In the genomic region with DNA sequence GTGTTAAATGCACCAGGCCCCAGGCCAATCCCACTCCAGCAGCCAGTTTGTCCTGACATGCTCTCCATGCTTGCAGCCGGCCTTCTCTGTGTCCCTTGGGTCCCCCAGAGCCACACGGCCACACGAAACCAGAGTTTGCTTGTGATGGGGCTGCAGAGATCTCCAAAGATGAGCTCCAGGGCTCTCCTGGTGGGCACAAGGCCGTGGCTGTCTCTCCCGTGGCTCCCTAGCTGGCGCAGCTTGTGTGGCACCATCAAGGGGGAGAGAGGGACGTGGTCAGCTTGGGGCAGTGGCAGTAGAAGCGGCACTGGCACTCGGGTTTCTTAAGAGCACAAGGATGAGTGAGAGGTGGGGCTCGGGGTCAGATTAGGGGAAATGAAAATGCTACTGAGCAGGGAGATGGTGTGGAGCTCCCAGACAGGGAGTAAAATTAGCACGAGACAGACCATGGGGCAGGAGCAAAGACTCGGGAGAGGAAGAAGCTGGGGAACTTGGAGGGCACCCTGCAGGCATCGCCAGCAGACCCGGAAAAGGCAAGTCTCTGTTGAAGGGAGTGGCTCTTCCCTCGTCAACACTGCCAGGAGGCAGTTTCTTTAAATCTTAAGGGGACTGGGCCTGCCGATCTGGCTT, we compare ENCODE assay signal across 14 cellular contexts.
"Had no signal": no experiment of that assay in that cellular context is flagged by ENCODE, and none has a peak within 500 bp of the region (broad histone marks: within the 10 kb centered on the region; RNA-seq: fewer than 3 reads in every experiment).

No MANE protein-coding gene starts in this region.

- H3K27me3 ChIP-seq: body of pancreas, colonic mucosa, heart left ventricle, suprapubic skin had no signal

- ATAC-seq: activated T-cell treated with anti-CD3 and anti-CD28 coated beads, Interleukin-2, amount 50 U/mL, for 4 hours; body of pancreas; stimulated activated naive CD8-positive, alpha-beta T cell treated with anti-CD3 and anti-CD28 coated beads, Interleukin-15, Interleukin-2, amounts not matched to agents 100 U/mL and 50 U/mL, for 24 hours had no signal

- DNase-seq: activated CD4-positive, alpha-beta T cell treated with anti-CD3 and anti-CD28 coated beads, Interleukin-2, amount 10 ng/mL, durations not matched to agents 7 days and 5 days; activated CD8-positive, alpha-beta memory T cell treated with anti-CD3 and anti-CD28 coated beads, Interleukin-2, amount 50 U/mL, for 4 hours; activated naive CD4-positive, alpha-beta T cell treated with anti-CD3 and anti-CD28 coated beads for 36 hours; activated T-cell treated with anti-CD3 and anti-CD28 coated beads, Interleukin-2, amount 50 U/mL, for 4 hours; central memory CD4-positive, alpha-beta T cell; colonic mucosa; erythroblast; heart left ventricle; posterior cingulate gyrus; stimulated activated naive CD8-positive, alpha-beta T cell treated with anti-CD3 and anti-CD28 coated beads, Interleukin-15, Interleukin-2, amounts not matched to agents 100 U/mL and 50 U/mL, for 24 hours; T-helper 1 cell; T-helper 9 cell had no signal

- H3K36me3 ChIP-seq: colonic mucosa, heart left ventricle, suprapubic skin had no signal

- H3K9me3 ChIP-seq: body of pancreas, colonic mucosa, heart left ventricle, suprapubic skin had no signal

- H3K27ac ChIP-seq: body of pancreas, colonic mucosa, heart left ventricle, suprapubic skin had no signal

- H3K4me3 ChIP-seq: body of pancreas, colonic mucosa, heart left ventricle, suprapubic skin had no signal
